Comparison of ENCODE assay signal across 1 cellular context in the genomic region with DNA sequence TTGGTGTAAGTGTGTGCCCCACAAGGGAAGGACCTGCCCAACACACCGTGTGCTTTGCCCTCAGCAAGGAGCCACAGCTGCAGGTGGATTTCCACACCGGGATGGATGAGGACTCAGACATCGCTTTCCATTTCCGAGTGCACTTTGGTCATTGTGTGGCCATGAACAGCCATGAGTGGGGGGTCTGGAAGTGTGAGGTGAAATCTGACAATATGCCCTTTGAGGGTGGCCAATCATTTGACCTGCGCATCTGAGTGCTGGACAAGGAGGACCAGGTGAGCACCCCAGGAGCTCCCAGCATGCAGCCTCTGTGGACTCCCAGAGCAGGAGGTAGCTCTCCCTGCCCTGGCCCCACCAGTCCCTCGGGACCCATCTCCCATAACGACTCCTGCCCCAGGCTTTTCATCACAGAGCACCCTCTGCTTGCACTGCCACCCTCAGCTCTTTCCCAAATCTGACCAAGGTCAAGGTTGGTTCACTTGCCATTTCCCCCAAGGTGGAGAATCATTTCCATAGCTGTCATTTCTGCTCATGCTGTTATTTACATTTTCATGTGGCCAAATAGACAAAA.
TF ChIP-seq lines count a peak whose summit lies in the region.

No MANE protein-coding gene starts in this region.

TF ChIP-seq in IMR-90, 13 proteins besides CTCF, POLR2A, EP300 and RAD21:
- TF ChIP-seq MAZ (IDR thresholded peaks at IDR 0.05; ENCODE audit: borderline replicate concordance, low read depth, low read length) = no peak
- no peak for TF ChIP-seq SMC3 (IDR thresholded peaks at IDR 0.05; ENCODE audit: low read depth, low read length)
- TF ChIP-seq, protein P1, sequence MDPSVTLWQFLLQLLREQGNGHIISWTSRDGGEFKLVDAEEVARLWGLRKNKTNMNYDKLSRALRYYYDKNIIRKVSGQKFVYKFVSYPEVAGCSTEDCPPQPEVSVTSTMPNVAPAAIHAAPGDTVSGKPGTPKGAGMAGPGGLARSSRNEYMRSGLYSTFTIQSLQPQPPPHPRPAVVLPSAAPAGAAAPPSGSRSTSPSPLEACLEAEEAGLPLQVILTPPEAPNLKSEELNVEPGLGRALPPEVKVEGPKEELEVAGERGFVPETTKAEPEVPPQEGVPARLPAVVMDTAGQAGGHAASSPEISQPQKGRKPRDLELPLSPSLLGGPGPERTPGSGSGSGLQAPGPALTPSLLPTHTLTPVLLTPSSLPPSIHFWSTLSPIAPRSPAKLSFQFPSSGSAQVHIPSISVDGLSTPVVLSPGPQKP (IDR thresholded peaks at IDR 0.05; ENCODE audit: borderline replicate concordance, low read depth, low read length) = no peak
- TF ChIP-seq BHLHE40 (IDR thresholded peaks at IDR 0.05; ENCODE audit: low read depth, low read length) = no peak
- no peak for TF ChIP-seq CEBPB (IDR thresholded peaks at IDR 0.05; ENCODE audit: low read depth, low read length)
- TF ChIP-seq RFX5 (IDR thresholded peaks at IDR 0.05; ENCODE audit: low read depth, low read length) = no peak
- no peak for TF ChIP-seq FOS (IDR thresholded peaks at IDR 0.05; ENCODE audit: low read depth, low read length)
- TF ChIP-seq MXI1 (IDR thresholded peaks at IDR 0.05; ENCODE audit: borderline replicate concordance, low read depth, low read length) = no peak
- no peak for TF ChIP-seq RCOR1 (IDR thresholded peaks at IDR 0.05; ENCODE audit: insufficient replicate concordance, low read length)
- no peak for TF ChIP-seq MAFK (IDR thresholded peaks at IDR 0.05; ENCODE audit: low read depth, low read length)
- TF ChIP-seq CHD1 (IDR thresholded peaks at IDR 0.05; ENCODE audit: low read depth, low read length) = no peak
- TF ChIP-seq, protein P2, sequence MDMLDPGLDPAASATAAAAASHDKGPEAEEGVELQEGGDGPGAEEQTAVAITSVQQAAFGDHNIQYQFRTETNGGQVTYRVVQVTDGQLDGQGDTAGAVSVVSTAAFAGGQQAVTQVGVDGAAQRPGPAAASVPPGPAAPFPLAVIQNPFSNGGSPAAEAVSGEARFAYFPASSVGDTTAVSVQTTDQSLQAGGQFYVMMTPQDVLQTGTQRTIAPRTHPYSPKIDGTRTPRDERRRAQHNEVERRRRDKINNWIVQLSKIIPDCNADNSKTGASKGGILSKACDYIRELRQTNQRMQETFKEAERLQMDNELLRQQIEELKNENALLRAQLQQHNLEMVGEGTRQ (IDR thresholded peaks at IDR 0.05; ENCODE audit: low read depth, low read length) = no peak
- no peak for TF ChIP-seq NFE2L2 (IDR thresholded peaks at IDR 0.05; ENCODE audit: low read depth, low read length)
